In the genomic region with DNA sequence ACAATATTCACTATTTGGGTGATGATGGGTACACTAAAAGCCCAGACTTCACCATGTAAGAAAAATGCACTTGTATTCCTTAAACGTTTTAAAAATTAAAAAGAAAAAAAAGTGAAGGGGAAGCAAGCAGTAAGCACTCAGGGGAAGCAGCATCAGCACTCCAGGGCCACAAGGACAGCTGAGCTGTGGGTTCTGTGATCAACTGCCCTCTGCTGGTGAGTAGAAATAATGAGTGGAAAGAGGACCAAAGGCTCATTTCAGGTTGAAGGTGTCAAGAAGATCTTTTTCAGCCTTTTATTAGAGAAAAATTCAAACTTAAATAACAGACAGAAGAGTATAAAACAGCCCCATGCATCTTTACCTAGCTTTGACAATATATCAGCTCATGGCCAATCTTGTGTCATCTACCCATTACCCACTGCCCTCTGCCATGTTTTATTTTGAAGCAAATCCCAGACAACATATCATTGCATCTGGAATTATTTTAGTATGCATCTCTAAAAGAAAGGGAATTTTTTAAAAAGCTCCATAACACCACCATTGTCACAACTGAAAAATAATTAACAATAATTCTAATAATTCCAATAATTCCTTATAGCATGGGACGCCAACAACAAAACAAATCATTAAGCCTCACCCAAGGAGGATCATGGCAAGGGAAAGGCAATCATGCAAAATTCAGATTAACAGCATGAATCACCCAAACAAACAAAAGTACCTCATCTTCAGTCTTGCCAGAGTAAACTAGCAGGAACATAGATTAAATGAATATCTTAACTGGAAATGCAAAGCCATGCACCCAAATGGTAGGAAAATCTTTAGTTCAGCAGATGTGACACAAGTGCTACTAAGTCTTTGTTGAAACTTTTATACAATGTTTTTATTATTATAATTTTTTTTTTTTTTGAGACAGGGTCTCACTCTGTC, we compare ENCODE assay signal across 9 cellular contexts. TPM values are rescaled to one million over a fixed set of nuclear protein-coding genes. Genes with fewer than 3 reads are reported as not detected.
DNase-seq lines count a peak whose midpoint lies in the region; ATAC-seq, FAIRE-seq and TF ChIP-seq lines count a peak whose summit lies in the region.
"Had no signal": no experiment of that assay in that cellular context is flagged by ENCODE, and none has a peak within 500 bp of the region (broad histone marks: within the 10 kb centered on the region; RNA-seq: fewer than 3 reads in every experiment).

No MANE protein-coding gene starts in this region.

- no peaks in the 10 kb centered on the region for H3K27me3 ChIP-seq in Peyer's patch
- H3K27me3 ChIP-seq in right cardiac atrium (ENCODE audit: control insufficient read depth, insufficient read depth): no peaks in the 10 kb centered on the region
- no peaks in the 10 kb centered on the region for H3K27me3 ChIP-seq in small intestine (ENCODE audit: control insufficient read depth in 2 of 2, insufficient read depth in 2 of 2, low read length in 2 of 2)
- H3K27me3 ChIP-seq: neutrophil had no signal

- 50% methylated on average over 2 of the region's 2 CpGs for WGBS in right cardiac atrium
- 49 to 52% (median 52%) methylated on average over 2 of the region's 2 CpGs for WGBS in small intestine, 3 donors

- ATAC-seq in right cardiac atrium (peak; percentile 74 to 77), HG03025 (IDR thresholded peaks at IDR 0.05; ENCODE audit: low FRiP score, unreplicated experiment) (no peak)

- H3K4me3 ChIP-seq in GM12865 (ENCODE audit: low read depth, low read length): no peak overlapping the region
- no peak overlapping the region for H3K4me3 ChIP-seq in Peyer's patch
- no peak overlapping the region for H3K4me3 ChIP-seq in right cardiac atrium (ENCODE audit: low read length)
- H3K4me3 ChIP-seq in small intestine (ENCODE audit: low read depth in 1 of 2, low read length in 2 of 2): no peak overlapping the region

- peaks cover 0 to 25% (median 0%) of the 10 kb centered on the region in 3 donors for H3K36me3 ChIP-seq in Peyer's patch
- peaks cover 8 to 13% of the 10 kb centered on the region in 2 donors for H3K36me3 ChIP-seq in small intestine (ENCODE audit: control insufficient read depth in 2 of 2, insufficient read depth in 2 of 2, low read length in 2 of 2)

- no peak for FAIRE-seq in small intestine (lab: Jason Lieb, UNC)

- H3K27ac ChIP-seq in Peyer's patch: no peak overlapping the region
- no peak overlapping the region for H3K27ac ChIP-seq in right cardiac atrium (ENCODE audit: low read length)
- H3K27ac ChIP-seq in small intestine (ENCODE audit: low read depth in 1 of 2, low read length in 1 of 2): no peak overlapping the region
- H3K27ac ChIP-seq: neutrophil had no signal

- H3K4me1 ChIP-seq in Peyer's patch (no peaks in the 10 kb centered on the region), right cardiac atrium (ENCODE audit: control insufficient read depth, insufficient read depth, low read length) (no peaks in the 10 kb centered on the region), small intestine (ENCODE audit: control insufficient read depth in 2 of 2, insufficient read depth in 1 of 2, low read depth in 1 of 2, low read length in 1 of 2) (no peaks in the 10 kb centered on the region)

- H3K9me3 ChIP-seq in Peyer's patch (peaks cover 0 to 5% (median 0%) of the 10 kb centered on the region in 4 donors), right cardiac atrium (ENCODE audit: control insufficient read depth, low read length) (no peaks in the 10 kb centered on the region), small intestine (ENCODE audit: control insufficient read depth, low read depth) (no peaks in the 10 kb centered on the region)
- H3K9me3 ChIP-seq: neutrophil had no signal

- DNase-seq in AG08395 (ENCODE audit: low spot score): peak; percentile 78
- peak; percentile 67 for DNase-seq in GM12865 (ENCODE audit: low read depth)
- peak; percentile 8 for DNase-seq in HK-2 (ENCODE audit: unreplicated experiment)
- DNase-seq in Peyer's patch: peak in 1 of 3 donors; percentile 60
- peak; percentile 63 for DNase-seq in amniotic epithelial cell (ENCODE audit: low read depth)
- DNase-seq in right cardiac atrium: peak; percentile 35 to 67 (median 63)
- DNase-seq in small intestine: peak; percentile 66

- intact Hi-C loops in right cardiac atrium (cut with DNase I): loop anchor here in 3 of 4 donors (5.0 to 10.0 kb wide), 3 partner anchors 149 to 422 kb away; no protein-coding TSS in a partner anchor

- TF ChIP-seq CTCF in GM12865 (IDR thresholded peaks at IDR 0.05; ENCODE audit: insufficient read depth, low read depth, low read length, missing control alignments): peak; percentile 66
- TF ChIP-seq CTCF in Peyer's patch (IDR thresholded peaks at IDR 0.05): peak; percentile 13 to 84 (median 70)

- no peak for TF ChIP-seq POLR2A in Peyer's patch (IDR thresholded peaks at IDR 0.05)

RNA-seq across cellular contexts. Expression of a gene that starts 42.4 kb away (rescaled TPM):
- total RNA-seq in Peyer's patch (10 to 100 TPM in 3 of 4 donors, 1 to 10 TPM in 1; 9.1 to 56.9 (median 24.1) TPM), right cardiac atrium (10 to 100 TPM in 3 of 4 donors, 1 to 10 TPM in 1; 9.8 to 11.1 (median 10.8) TPM)
- polyA plus RNA-seq in right cardiac atrium (9.9 TPM), small intestine (10 to 100 TPM in 1 of 3 donors, 1 to 10 TPM in 2; 2.7 to 13.9 (median 6.7) TPM)
